Comparison of ENCODE assay signal across 8 cellular contexts in genomic region chr1:205711105-205712048, GRCh38. TPM values are rescaled to one million over a fixed set of nuclear protein-coding genes. Genes with fewer than 3 reads are reported as not detected.
A peak's percentile ranks its signal among the peaks of the same experiment; 100 is the strongest.
DNase-seq lines count a peak whose midpoint lies in the region; ATAC-seq and TF ChIP-seq lines count a peak whose summit lies in the region.

No MANE protein-coding gene starts in this region.

- H3K9ac ChIP-seq in Karpas-422 (ENCODE audit: low read length) = no peak overlapping the region

- H2AFZ ChIP-seq in Karpas-422 (ENCODE audit: low read length) (no peak overlapping the region), PC-9 (no peak overlapping the region)

- TF ChIP-seq EP300 in gastroesophageal sphincter (IDR thresholded peaks at IDR 0.05) = no peak

- no peaks in the 10 kb centered on the region for H4K20me1 ChIP-seq in Karpas-422 (ENCODE audit: insufficient read depth, low read depth, low read length)
- no peaks in the 10 kb centered on the region for H4K20me1 ChIP-seq in PC-9 (ENCODE audit: insufficient read depth)

- H3K9me3 ChIP-seq in Karpas-422 (ENCODE audit: low read length) = no peaks in the 10 kb centered on the region
- no peaks in the 10 kb centered on the region for H3K9me3 ChIP-seq in PC-9 (ENCODE audit: insufficient read depth, low read depth)
- no peaks in the 10 kb centered on the region for H3K9me3 ChIP-seq in gastroesophageal sphincter

- no peak overlapping the region for H3K27ac ChIP-seq in Karpas-422 (ENCODE audit: low read length)
- H3K27ac ChIP-seq in PC-9 = peak overlapping the region; percentile 52
- H3K27ac ChIP-seq in gastroesophageal sphincter = peak overlapping the region in 1 of 4 donors; percentile 6

- H3K9me2 ChIP-seq in Karpas-422 (replicated peaks; ENCODE audit: insufficient read depth, low read length) (no peaks in the 10 kb centered on the region), PC-9 (ENCODE audit: insufficient read depth) (no peaks in the 10 kb centered on the region)

- no peak for TF ChIP-seq POLR2A in gastroesophageal sphincter (IDR thresholded peaks at IDR 0.05)

- 48 to 51% methylated on average over 7 to 8 of the region's 8 CpGs for WGBS in gastroesophageal sphincter (ENCODE audit: low coverage in 1 of 2), 2 donors

- H3K27me3 Mint-ChIP-seq in osteocyte (ENCODE audit: unreplicated experiment) = no peaks in the 10 kb centered on the region

- POLR2A ChIA-PET in PC-9 (lab: Charles Lee; ENCODE audit: unreplicated experiment) = interaction anchor here (0.6 to 0.7 kb wide), 3 partner anchors 54 to 314 kb away, joined by 4 to 12 read pairs (median 4); no protein-coding TSS in a partner anchor

- peak overlapping the region; percentile 73 for H3K27ac Mint-ChIP-seq in osteocyte (ENCODE audit: unreplicated experiment)

- CTCF ChIA-PET in PC-9 (lab: Charles Lee) = interaction anchor here (0.6 to 6.0 kb wide), 6 partner anchors 32 to 1508 kb away, joined by 3 to 96 read pairs (median 4); no protein-coding TSS in a partner anchor

- ATAC-seq in gastroesophageal sphincter = peak; percentile 68

- H3K4me2 ChIP-seq in Karpas-422 (ENCODE audit: low read depth, low read length, poor library complexity, severe bottlenecking) = no peak overlapping the region
- no peak overlapping the region for H3K4me2 ChIP-seq in PC-9

- H3K36me3 ChIP-seq in Karpas-422 (ENCODE audit: insufficient read depth, low read length) (peaks cover 29% of the 10 kb centered on the region; the same call in 1 of the 2 replicates), PC-9 (ENCODE audit: low read depth) (peaks cover 13% of the 10 kb centered on the region), gastroesophageal sphincter (peaks cover 0 to 25% of the 10 kb centered on the region in 2 donors)

- peak; percentile 95 for TF ChIP-seq CTCF in PC-9 (conservative IDR thresholded peaks at IDR 0.05)
- TF ChIP-seq CTCF in gastroesophageal sphincter (IDR thresholded peaks at IDR 0.05) = peak; percentile 77 to 83 (median 80)
- peak; percentile 93 for TF ChIP-seq CTCF in osteocyte (IDR thresholded peaks at IDR 0.05)

- no TSS peak for BruUV-seq in PC-9 (replicated peaks; lab: Mats Ljungman, UMichigan)

- no peaks in the 10 kb centered on the region for H3K79me2 ChIP-seq in Karpas-422 (ENCODE audit: low read length)
- H3K79me2 ChIP-seq in PC-9 (ENCODE audit: low read depth) = no peaks in the 10 kb centered on the region

- H3K4me1 ChIP-seq in Karpas-422 (ENCODE audit: low read length) = no peaks in the 10 kb centered on the region
- no peaks in the 10 kb centered on the region for H3K4me1 ChIP-seq in PC-9 (replicated peaks; ENCODE audit: insufficient read depth)
- peaks cover 0 to 34% (median 7%) of the 10 kb centered on the region in 3 donors for H3K4me1 ChIP-seq in gastroesophageal sphincter

- H3K9me3 Mint-ChIP-seq in osteocyte (ENCODE audit: unreplicated experiment) = no peaks in the 10 kb centered on the region

- H3F3A ChIP-seq in PC-9 (ENCODE audit: insufficient read depth, low read depth) = peaks cover 65% of the 10 kb centered on the region

- intact Hi-C loops in PC-9 (cut with micrococcal nuclease; ENCODE audit: unreplicated experiment) = loop anchor here (1.0 to 5.0 kb wide), 3 partner anchors 52 to 184 kb away; no protein-coding TSS in a partner anchor

- H3K4me3 ChIP-seq in Karpas-422 (ENCODE audit: low read length) (no peak overlapping the region), PC-9 (no peak overlapping the region), gastroesophageal sphincter (no peak overlapping the region)

- DNase-seq in SIG-M5 treated with dmso at 0.1 percent for 504 hours (lab: John Stamatoyannopoulos, UW; ENCODE audit: unreplicated experiment) (peak; percentile 91), SIG-M5 (lab: John Stamatoyannopoulos, UW) (no peak), Karpas-422 (peak; percentile 89), PC-9 (peak; percentile 41 to 65), osteocyte (ENCODE audit: extremely low spot score, unreplicated experiment) (no peak), ureter (ENCODE audit: low spot score) (peak; percentile 72)
- DNase-seq in activated gamma-delta T cell treated with anti-CD3 and anti-CD28 coated beads, Interleukin-2, amount 50 U/mL, for 16 hours (ENCODE audit: low read depth) = peak; percentile 53

- H3K27me3 ChIP-seq in Karpas-422 (ENCODE audit: low read length) = no peaks in the 10 kb centered on the region
- H3K27me3 ChIP-seq in PC-9 (ENCODE audit: insufficient read depth, low read depth) = no peaks in the 10 kb centered on the region
- H3K27me3 ChIP-seq in gastroesophageal sphincter = no peaks in the 10 kb centered on the region

- no peak overlapping the region for H3K4me3 Mint-ChIP-seq in osteocyte (ENCODE audit: unreplicated experiment)

- peaks cover 25% of the 10 kb centered on the region for H3K4me1 Mint-ChIP-seq in osteocyte (ENCODE audit: unreplicated experiment)

- H3K36me3 Mint-ChIP-seq in osteocyte (ENCODE audit: unreplicated experiment) = peaks cover 24% of the 10 kb centered on the region

RNA-seq across cellular contexts. Expression of gene SLC45A3, which starts 31.1 kb away (rescaled TPM):
- total RNA-seq in Karpas-422 (2014; rRNA removed; shearing (Covaris generic); ENCODE audit: low replicate concordance) = not detected in 2 replicates
- total RNA-seq in PC-9 (2021) (15.2 and 19.9 TPM in 2 replicates), gastroesophageal sphincter (1 to 10 TPM in 3 of 4 donors, under 1 TPM in 1; 0.84 to 1.3 (median 1.1) TPM), osteocyte (1.1 and 1.6 TPM in 2 replicates), ureter (3.7 TPM)

RNA-seq across cellular contexts. Expression of gene NUCKS1, which starts 38.6 kb away (rescaled TPM):
- total RNA-seq in Karpas-422 (2014; rRNA removed; shearing (Covaris generic); ENCODE audit: low replicate concordance) = 36.4 and 56.9 TPM in 2 replicates
- total RNA-seq in PC-9 (2021) (273 and 319 TPM in 2 replicates), gastroesophageal sphincter (100 to 1,000 TPM; 130 to 180 (median 138) TPM), osteocyte (189 and 215 TPM in 2 replicates), ureter (189 TPM)

Comparison
In these comparisons a context has a peak if more than half of its experiments do, and no peak if none do; other contexts are left out.
1. DNase-seq: peak in SIG-M5 treated with dmso at 0.1 percent for 504 hours (single experiment), Karpas-422 (single experiment), PC-9 (2 of 2), activated gamma-delta T cell treated with anti-CD3 and anti-CD28 coated beads, Interleukin-2, amount 50 U/mL, for 16 hours (single experiment) and ureter (single experiment); none in SIG-M5 (single experiment) and osteocyte (single experiment).
2. Peak in every context shown above with its lines, with median percentiles within 50 percentile points of each other: CTCF ChIP-seq.